In genomic region chr18:56235061-56235772, GRCh38 we compare ENCODE assay signal across 12 cellular contexts.
A peak's percentile ranks its signal among the peaks of the same experiment; 100 is the strongest.
DNase-seq lines count a peak whose midpoint lies in the region; ATAC-seq, FAIRE-seq and TF ChIP-seq lines count a peak whose summit lies in the region.
"Had no signal": no experiment of that assay in that cellular context is flagged by ENCODE, and none has a peak within 500 bp of the region (broad histone marks: within the 10 kb centered on the region; RNA-seq: fewer than 3 reads in every experiment).

No MANE protein-coding gene starts in this region.

- no peak for TF ChIP-seq POLR2A in GM12891 (IDR thresholded peaks at IDR 0.05; ENCODE audit: low read depth, low read length)
- no peak for TF ChIP-seq POLR2A in GM12878 (IDR thresholded peaks at IDR 0.05; ENCODE audit: low read depth, low read length)

- peak; percentile 91 for FAIRE-seq in GM12891 (lab: Jason Lieb, UNC)
- no peak for FAIRE-seq in GM12878 (lab: Jason Lieb, UNC)

- no peak overlapping the region for H3K27ac ChIP-seq in GM12878 (ENCODE audit: control insufficient read depth, insufficient read depth)
- H3K27ac ChIP-seq: C4-2B, prostate gland had no signal

- ATAC-seq in GM21526 (IDR thresholded peaks at IDR 0.05; ENCODE audit: low FRiP score, unreplicated experiment), result peak; percentile 86
- ATAC-seq in HG03378 (IDR thresholded peaks at IDR 0.05; ENCODE audit: unreplicated experiment), result peak; percentile 78
- ATAC-seq in GM12878, result peak; percentile 39
- no peak for ATAC-seq in SK-N-SH treated with all-trans-retinoic acid at 6 μM for 48 hours

- H3K36me3 Mint-ChIP-seq in MCF 10A (ENCODE audit: insufficient read depth, unreplicated experiment), result no peaks in the 10 kb centered on the region

- no peak overlapping the region for H3K9ac ChIP-seq in GM12878 (ENCODE audit: control insufficient read depth, insufficient read depth, low read length)

- H3K4me3 Mint-ChIP-seq in MCF 10A (ENCODE audit: unreplicated experiment), result no peak overlapping the region

- POLR2A ChIA-PET in GM12878 (lab: Charles Lee) (no interaction called here), MCF 10A (lab: Yijun Ruan, JAX) (no interaction called here)

- RAD21 ChIA-PET in GM12878 (lab: Charles Lee; ENCODE audit: unreplicated experiment), result no interaction called here

- in situ Hi-C loops in GM12878 (cut with MboI), result no loop called here

- BruUV-seq in GM12878 (replicated peaks; lab: Mats Ljungman, UMichigan) (no TSS peak), MCF 10A (replicated peaks; lab: Mats Ljungman, UMichigan) (no TSS peak)

- SMC1A ChIA-PET in GM12878 (lab: Charles Lee; ENCODE audit: uncharacterized antibody, unreplicated experiment), result no interaction called here

- H3K4me2 ChIP-seq in GM12878 (ENCODE audit: control insufficient read depth, insufficient read depth), result peak overlapping the region; percentile 30

- H3K4me3 ChIP-seq in GM12878, result no peak overlapping the region
- H3K4me3 ChIP-seq: prostate gland had no signal

- TF ChIP-seq CTCF in GM12878 (IDR thresholded peaks at IDR 0.05 in 2 of 3, conservative IDR thresholded peaks at IDR 0.05 in 1 of 3; ENCODE audit: control insufficient read depth in 2 of 3, extremely low read depth in 1 of 3, insufficient read depth in 1 of 3, low read depth in 3 of 3, low read length in 3 of 3) (no peak), MCF 10A (IDR thresholded peaks at IDR 0.05; ENCODE audit: unreplicated experiment) (no peak)

- H3K4me1 ChIP-seq in GM12878 (ENCODE audit: control insufficient read depth, insufficient read depth, low read length), result peaks cover 11% of the 10 kb centered on the region; the same call in 1 of the 2 replicates
- H3K4me1 ChIP-seq: prostate gland had no signal

- H3K9me3 Mint-ChIP-seq in MCF 10A (ENCODE audit: unreplicated experiment), result peaks cover 18% of the 10 kb centered on the region

- no peak for TF ChIP-seq EP300 in GM12878 (IDR thresholded peaks at IDR 0.05; ENCODE audit: borderline replicate concordance in 1 of 2, control insufficient read depth in 1 of 2, low read depth in 2 of 2, low read length in 2 of 2)

- H3K4me1 Mint-ChIP-seq in MCF 10A (ENCODE audit: insufficient read depth, unreplicated experiment), result no peaks in the 10 kb centered on the region

- intact Hi-C loops in GM12878 (cut with micrococcal nuclease; ENCODE audit: unreplicated experiment), result no loop called here
- intact Hi-C loops in MCF 10A (cut with micrococcal nuclease), result no loop called here

- CTCF ChIA-PET in GM12878 (lab: Yijun Ruan, JAX), result no interaction called here
- CTCF ChIA-PET in MCF 10A (lab: Yijun Ruan, JAX), result no interaction called here

- no peak overlapping the region for H3K27ac Mint-ChIP-seq in MCF 10A (ENCODE audit: low read depth, unreplicated experiment)

- H3K36me3 ChIP-seq in GM12878 (ENCODE audit: control insufficient read depth in 2 of 2, insufficient read depth in 2 of 2, low read length in 1 of 2), result no peaks in the 10 kb centered on the region
- H3K36me3 ChIP-seq: prostate gland had no signal

- H4K20me1 ChIP-seq in GM12878 (ENCODE audit: control insufficient read depth, insufficient read depth), result no peaks in the 10 kb centered on the region

- no peaks in the 10 kb centered on the region for H3K27me3 ChIP-seq in GM12878 (replicated peaks in 1 of 2; ENCODE audit: control insufficient read depth in 2 of 2, insufficient read depth in 2 of 2, low read length in 1 of 2)

- WGBS in GM12878 (ENCODE audit: insufficient coverage, insufficient replicate concordance, low lambda C conversion rate, missing lambda C conversion rate), result 21% methylated on average over 10 of the region's 10 CpGs

- H3K27me3 Mint-ChIP-seq in MCF 10A (ENCODE audit: insufficient read depth, unreplicated experiment), result no peaks in the 10 kb centered on the region

- DNase-seq in GM12891 (ENCODE audit: insufficient read length, low spot score) (peak; percentile 5), GM12878 (ENCODE audit: low read depth, low spot score) (no peak), NCI-H524 (lab: John Stamatoyannopoulos, UW) (no peak), MCF 10A (ENCODE audit: unreplicated experiment) (no peak)
- DNase-seq in stimulated activated CD4-positive, alpha-beta T cell treated with anti-CD3 and anti-CD28 coated beads, Interleukin-1b, Interleukin-23, amount 100 ng/mL, for 48 hours, result no peak
- DNase-seq: hippocampal formation, NCI-H1694 had no signal

- TF ChIP-seq RAD21 in GM12878 (IDR thresholded peaks at IDR 0.05; ENCODE audit: insufficient read depth, low read depth, low read length), result no peak

- H3K79me2 ChIP-seq in GM12878 (ENCODE audit: control insufficient read depth, insufficient read depth, low read length), result no peaks in the 10 kb centered on the region

- H2AFZ ChIP-seq in GM12878 (ENCODE audit: control insufficient read depth, low read depth, low read length), result peak overlapping the region; percentile 59

- no peaks in the 10 kb centered on the region for H3K9me3 ChIP-seq in GM12878 (replicated peaks; ENCODE audit: control insufficient read depth, insufficient read depth, low read length)
- H3K9me3 ChIP-seq: prostate gland had no signal

TF ChIP-seq in GM12891, 5 proteins besides CTCF, POLR2A, EP300 and RAD21:
- TF ChIP-seq SPI1 (IDR thresholded peaks at IDR 0.05; ENCODE audit: low read depth, low read length), result peak; percentile 84
- no peak for TF ChIP-seq POLR2AphosphoS5 (IDR thresholded peaks at IDR 0.05; ENCODE audit: low read depth, low read length)

TF ChIP-seq in GM12878, 131 proteins besides CTCF, POLR2A, EP300 and RAD21 (continues in another document):
- TF ChIP-seq SREBF2 (IDR thresholded peaks at IDR 0.05; ENCODE audit: low read length) (no peak), HDAC2 (IDR thresholded peaks at IDR 0.05) (no peak), SMAD1 (IDR thresholded peaks at IDR 0.05; ENCODE audit: low read depth, partially characterized antibody) (no peak), NFIC (IDR thresholded peaks at IDR 0.05; ENCODE audit: low read depth, low read length) (no peak), SUPT20H (IDR thresholded peaks at IDR 0.05; ENCODE audit: borderline replicate concordance, control insufficient read depth, low read depth, low read length) (no peak), BMI1 (IDR thresholded peaks at IDR 0.05; ENCODE audit: borderline replicate concordance) (no peak), BHLHE40 (IDR thresholded peaks at IDR 0.05; ENCODE audit: borderline replicate concordance in 1 of 2, low read depth in 2 of 2, low read length in 1 of 2) (peak in 1 of 2 experiments; percentile 24; a peak in 1 of 4 replicates), MTA3 (IDR thresholded peaks at IDR 0.05; ENCODE audit: borderline replicate concordance, low read length) (no peak), TCF7 (IDR thresholded peaks at IDR 0.05; ENCODE audit: borderline replicate concordance) (no peak), STAT1 (conservative IDR thresholded peaks at IDR 0.05) (no peak), RUNX3 (IDR thresholded peaks at IDR 0.05; ENCODE audit: low read length) (0 out of 2 replicates have a peak, but pooled peaks have one; percentile 6), PKNOX1 (IDR thresholded peaks at IDR 0.05) (no peak), SPI1 (IDR thresholded peaks at IDR 0.05; ENCODE audit: borderline replicate concordance, insufficient read depth, low read depth, low read length) (peak; percentile 77)

TF ChIP-seq in SK-N-SH treated with all-trans-retinoic acid at 6 μM for 48 hours, 23 proteins besides CTCF, POLR2A, EP300 and RAD21:
- TF ChIP-seq ARNTL (CRISPR knock-in tag; IDR thresholded peaks at IDR 0.05; ENCODE audit: borderline replicate concordance, low read depth) (no peak), CSDC2 (CRISPR knock-in tag; IDR thresholded peaks at IDR 0.05) (no peak), ISL1 (CRISPR knock-in tag; IDR thresholded peaks at IDR 0.05) (no peak), BACH2 (CRISPR knock-in tag; IDR thresholded peaks at IDR 0.05; ENCODE audit: borderline replicate concordance) (no peak), ZNF565 (CRISPR knock-in tag; conservative IDR thresholded peaks at IDR 0.05; ENCODE audit: low read depth) (no peak), GLIS3 (CRISPR knock-in tag; IDR thresholded peaks at IDR 0.05) (no peak), ZFP3 (CRISPR knock-in tag; IDR thresholded peaks at IDR 0.05) (no peak), CSRNP3 (CRISPR knock-in tag; IDR thresholded peaks at IDR 0.05) (no peak), ZFP30 (CRISPR knock-in tag; IDR thresholded peaks at IDR 0.05) (no peak), TOX (CRISPR knock-in tag; IDR thresholded peaks at IDR 0.05; ENCODE audit: borderline replicate concordance) (no peak), TCF4 (CRISPR knock-in tag; IDR thresholded peaks at IDR 0.05; ENCODE audit: borderline replicate concordance) (no peak), RARB (CRISPR knock-in tag; IDR thresholded peaks at IDR 0.05) (no peak), ZNF8 (CRISPR knock-in tag; IDR thresholded peaks at IDR 0.05) (no peak), ZC3H10 (CRISPR knock-in tag; IDR thresholded peaks at IDR 0.05) (no peak)
